Comparison of ENCODE assay signal across 12 cellular contexts in the genomic region with DNA sequence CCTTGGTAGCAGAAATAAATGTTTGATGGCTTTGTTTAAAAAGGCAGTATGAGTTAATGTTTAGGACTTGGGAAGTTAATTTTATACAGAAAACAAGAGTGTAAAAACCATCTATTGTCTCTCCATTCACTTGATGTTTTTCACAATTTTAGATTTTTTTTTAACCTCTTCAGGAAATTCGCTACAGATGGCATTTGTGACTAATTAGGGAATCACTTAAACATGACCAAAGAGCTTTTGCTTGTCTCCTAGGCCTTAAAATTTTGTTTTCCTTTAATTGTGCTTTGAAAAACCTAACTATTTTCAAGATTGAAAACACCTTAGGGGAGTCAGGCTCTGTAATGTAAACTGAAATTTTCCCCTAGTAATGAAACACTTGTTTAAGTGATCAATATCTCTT.
"Had no signal": no experiment of that assay in that cellular context is flagged by ENCODE, and none has a peak within 500 bp of the region (broad histone marks: within the 10 kb centered on the region; RNA-seq: fewer than 3 reads in every experiment).

No MANE protein-coding gene starts in this region.

- DNase-seq: activated CD4-positive, alpha-beta T cell treated with anti-CD3 and anti-CD28 coated beads, Interleukin-2, amount 10 ng/mL, durations not matched to agents 7 days and 5 days; activated CD4-positive, CD25-positive, alpha-beta regulatory T cell; activated naive CD4-positive, alpha-beta T cell treated with anti-CD3 and anti-CD28 coated beads, Interleukin-2, amount 10 ng/mL, durations not matched to agents 7 days and 5 days; adrenal gland; endodermal cell; glutamatergic neuron; mammary epithelial cell; natural killer cell; psoas muscle; stimulated activated naive CD8-positive, alpha-beta T cell treated with anti-CD3 and anti-CD28 coated beads, Interleukin-15, Interleukin-2, amounts not matched to agents 100 U/mL and 50 U/mL, for 24 hours had no signal

- H3K4me3 ChIP-seq: adrenal gland, mucosa of descending colon, psoas muscle, suprapubic skin had no signal

- H3K27ac ChIP-seq: adrenal gland, psoas muscle, suprapubic skin had no signal

- H3K36me3 ChIP-seq: adrenal gland, suprapubic skin had no signal

- H3K27me3 ChIP-seq: adrenal gland, suprapubic skin had no signal

- H3K9me3 ChIP-seq: adrenal gland had no signal
